ENCODE assay signal across 9 cellular contexts in the genomic region with DNA sequence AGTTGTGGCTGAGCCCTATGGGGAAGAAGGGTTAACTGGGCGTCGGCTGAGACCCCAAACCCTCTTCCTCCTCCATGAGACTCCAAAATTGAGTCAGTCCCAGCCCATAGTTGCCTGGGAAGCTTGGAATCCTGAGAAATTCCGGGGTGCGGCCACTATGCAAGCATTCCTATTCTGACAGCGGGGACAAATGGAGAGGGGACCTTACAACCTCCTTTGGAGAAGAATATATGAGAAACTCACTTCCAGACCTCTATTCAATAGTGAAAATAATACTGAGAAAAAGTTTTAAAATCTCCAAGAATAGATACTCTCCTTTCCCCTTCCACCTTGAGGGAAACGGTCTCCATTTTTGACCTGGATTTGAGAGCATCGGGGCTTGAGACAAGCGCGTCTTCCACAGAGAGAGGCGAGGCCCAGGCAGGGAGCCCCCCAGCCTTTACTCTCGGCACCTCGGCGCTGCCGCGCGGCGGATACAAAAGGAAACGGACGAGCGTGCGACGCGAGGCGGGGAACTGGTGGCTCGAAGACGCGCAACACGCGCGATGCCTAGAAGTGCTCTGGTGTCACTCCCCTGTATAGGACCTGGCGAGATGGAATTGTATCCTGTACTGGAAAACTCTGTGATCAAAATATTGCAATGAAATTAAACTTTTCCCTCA. TPM values are rescaled to one million over a fixed set of nuclear protein-coding genes. Genes with fewer than 3 reads are reported as not detected.
DNase-seq lines count a peak whose midpoint lies in the region; ATAC-seq, FAIRE-seq and TF ChIP-seq lines count a peak whose summit lies in the region.
"Had no signal": no experiment of that assay in that cellular context is flagged by ENCODE, and none has a peak within 500 bp of the region (broad histone marks: within the 10 kb centered on the region; RNA-seq: fewer than 3 reads in every experiment).

No MANE protein-coding gene starts in this region.

- H3K36me3 ChIP-seq in brain microvascular endothelial cell (replicated peaks) (no peaks in the 10 kb centered on the region), urinary bladder (ENCODE audit: insufficient read depth) (no peaks in the 10 kb centered on the region)

- peaks cover 37% of the 10 kb centered on the region for H3K4me1 Mint-ChIP-seq in activated naive CD4-positive, alpha-beta T cell treated with anti-CD3 and anti-CD28 coated beads for 36 hours (ENCODE audit: low read depth)
- H3K4me1 Mint-ChIP-seq in mesothelial cell of epicardium = peaks cover 15% of the 10 kb centered on the region

- peak overlapping the region; percentile 57 for H3K4me3 ChIP-seq in brain microvascular endothelial cell (ENCODE audit: low read depth, low read length)
- H3K4me3 ChIP-seq in urinary bladder (ENCODE audit: low read depth, low read length) = peak overlapping the region; percentile 36

- no peak overlapping the region for H3K27ac Mint-ChIP-seq in activated naive CD4-positive, alpha-beta T cell treated with anti-CD3 and anti-CD28 coated beads for 36 hours
- no peak overlapping the region for H3K27ac Mint-ChIP-seq in mesothelial cell of epicardium

- intact Hi-C loops in activated naive CD4-positive, alpha-beta T cell treated with anti-CD3 and anti-CD28 coated beads for 36 hours (cut with micrococcal nuclease) = loop anchor here (5.0 kb wide), 1 partner anchor 576 kb away; no protein-coding TSS in a partner anchor

- FAIRE-seq in GM19239 (lab: Jason Lieb, UNC) = no peak
- FAIRE-seq: islet of Langerhans had no signal

- peaks cover 18% of the 10 kb centered on the region for H3K36me3 Mint-ChIP-seq in activated naive CD4-positive, alpha-beta T cell treated with anti-CD3 and anti-CD28 coated beads for 36 hours (ENCODE audit: low read depth)
- no peaks in the 10 kb centered on the region for H3K36me3 Mint-ChIP-seq in mesothelial cell of epicardium

- peaks cover 27% of the 10 kb centered on the region for H3K27me3 ChIP-seq in brain microvascular endothelial cell (replicated peaks)

- no peaks in the 10 kb centered on the region for H3K4me1 ChIP-seq in urinary bladder (ENCODE audit: insufficient read depth)

- no peaks in the 10 kb centered on the region for H3K9me3 Mint-ChIP-seq in activated naive CD4-positive, alpha-beta T cell treated with anti-CD3 and anti-CD28 coated beads for 36 hours
- H3K9me3 Mint-ChIP-seq in mesothelial cell of epicardium = no peaks in the 10 kb centered on the region

- CTCF ChIA-PET in activated naive CD4-positive, alpha-beta T cell treated with anti-CD3 and anti-CD28 coated beads for 36 hours (lab: Charles Lee) = no interaction called here

- DNase-seq in activated naive CD4-positive, alpha-beta T cell treated with anti-CD3 and anti-CD28 coated beads for 36 hours = peak; percentile 52
- DNase-seq in activated naive CD4-positive, alpha-beta T cell (lab: John Stamatoyannopoulos, UW) = no peak
- DNase-seq in brain microvascular endothelial cell (no peak), mesothelial cell of epicardium (ENCODE audit: low spot score in 2 of 2, unreplicated experiment in 2 of 2) (no peak), GM19239 (ENCODE audit: insufficient read length, low spot score) (no peak)

- H3K27ac ChIP-seq in brain microvascular endothelial cell (no peak overlapping the region), urinary bladder (ENCODE audit: low read depth) (no peak overlapping the region)

- no peak for ATAC-seq in HG03159 (IDR thresholded peaks at IDR 0.05; ENCODE audit: unreplicated experiment)
- ATAC-seq in GM18519 (IDR thresholded peaks at IDR 0.05; ENCODE audit: low FRiP score, unreplicated experiment) = no peak

- TF ChIP-seq CTCF in brain microvascular endothelial cell (IDR thresholded peaks at IDR 0.05; ENCODE audit: low read depth, low read length, missing control alignments) = peak; percentile 8
- TF ChIP-seq CTCF in mesothelial cell of epicardium (IDR thresholded peaks at IDR 0.05; ENCODE audit: unreplicated experiment) = no peak

- in situ Hi-C loops in brain microvascular endothelial cell (cut with HindIII; ENCODE audit: low pct_ligation_motif_present, low sequenced_read_pairs) = no loop called here

- whole genome bisulfite sequencing in urinary bladder = 5% methylated on average over 31 of the region's 31 CpGs

- peak overlapping the region; percentile 65 for H3K4me3 Mint-ChIP-seq in activated naive CD4-positive, alpha-beta T cell treated with anti-CD3 and anti-CD28 coated beads for 36 hours
- H3K4me3 Mint-ChIP-seq in mesothelial cell of epicardium = peak overlapping the region; percentile 25

- peaks cover 64% of the 10 kb centered on the region for H3K27me3 Mint-ChIP-seq in activated naive CD4-positive, alpha-beta T cell treated with anti-CD3 and anti-CD28 coated beads for 36 hours (ENCODE audit: low read depth)
- H3K27me3 Mint-ChIP-seq in mesothelial cell of epicardium (ENCODE audit: low read depth) = peaks cover 92% of the 10 kb centered on the region

RNA-seq across cellular contexts. Expression of a gene that starts 11.1 kb away (rescaled TPM):
- total RNA-seq in activated naive CD4-positive, alpha-beta T cell treated with anti-CD3 and anti-CD28 coated beads for 36 hours = 10 to 100 TPM; 29.7 to 32.9 TPM
- 1.6 to 2.1 TPM (median 1.7 TPM) in 3 replicates for total RNA-seq in mesothelial cell of epicardium
- total RNA-seq in urinary bladder = 2.9 TPM
- 11.1 TPM for polyA plus RNA-seq in urinary bladder
